In the genomic region with DNA sequence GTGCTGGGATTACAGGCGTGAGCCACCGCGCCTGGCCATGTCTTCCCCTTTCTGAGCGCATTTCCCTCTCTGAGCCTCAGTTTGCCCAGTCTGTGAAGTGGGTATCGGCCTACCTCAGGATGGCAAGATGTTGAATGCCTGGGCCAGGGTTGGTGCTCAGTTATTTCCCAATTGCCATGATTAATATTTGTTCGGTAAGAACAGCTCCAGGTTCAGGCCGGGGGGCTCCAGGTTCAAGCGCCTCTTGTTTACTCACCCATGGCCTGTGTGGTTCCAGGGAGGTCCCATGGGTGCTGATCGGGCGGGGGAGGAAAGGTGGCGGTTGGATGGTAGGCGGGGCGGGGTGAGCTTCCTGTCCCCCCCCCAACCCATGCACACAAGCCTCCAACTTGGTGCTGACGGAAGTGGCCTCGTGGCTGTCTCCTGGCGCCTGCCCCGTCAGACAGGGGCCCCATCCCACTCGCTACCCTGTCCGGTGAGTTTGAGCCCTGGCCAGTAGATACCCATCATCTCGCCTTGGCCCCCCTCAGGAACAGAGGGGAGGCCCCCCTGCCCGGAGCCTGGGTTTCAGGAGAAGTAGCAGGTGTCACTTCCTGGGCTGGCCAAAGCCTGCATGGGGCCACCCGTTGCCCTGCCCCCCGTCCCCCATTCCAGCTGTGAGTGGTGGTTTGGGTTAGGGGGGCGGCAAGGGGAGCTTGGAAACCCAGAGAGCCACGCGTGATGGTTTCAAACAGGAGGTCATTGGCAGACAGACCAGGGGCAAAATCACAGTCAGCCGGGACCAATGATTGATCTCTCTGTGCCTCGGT, we compare ENCODE assay signal across 9 cellular contexts. TPM values are rescaled to one million over a fixed set of nuclear protein-coding genes. Genes with fewer than 3 reads are reported as not detected.
DNase-seq lines count a peak whose midpoint lies in the region; ATAC-seq, FAIRE-seq and TF ChIP-seq lines count a peak whose summit lies in the region.
"Had no signal": no experiment of that assay in that cellular context is flagged by ENCODE, and none has a peak within 500 bp of the region (broad histone marks: within the 10 kb centered on the region; RNA-seq: fewer than 3 reads in every experiment).

A gene with protein sequence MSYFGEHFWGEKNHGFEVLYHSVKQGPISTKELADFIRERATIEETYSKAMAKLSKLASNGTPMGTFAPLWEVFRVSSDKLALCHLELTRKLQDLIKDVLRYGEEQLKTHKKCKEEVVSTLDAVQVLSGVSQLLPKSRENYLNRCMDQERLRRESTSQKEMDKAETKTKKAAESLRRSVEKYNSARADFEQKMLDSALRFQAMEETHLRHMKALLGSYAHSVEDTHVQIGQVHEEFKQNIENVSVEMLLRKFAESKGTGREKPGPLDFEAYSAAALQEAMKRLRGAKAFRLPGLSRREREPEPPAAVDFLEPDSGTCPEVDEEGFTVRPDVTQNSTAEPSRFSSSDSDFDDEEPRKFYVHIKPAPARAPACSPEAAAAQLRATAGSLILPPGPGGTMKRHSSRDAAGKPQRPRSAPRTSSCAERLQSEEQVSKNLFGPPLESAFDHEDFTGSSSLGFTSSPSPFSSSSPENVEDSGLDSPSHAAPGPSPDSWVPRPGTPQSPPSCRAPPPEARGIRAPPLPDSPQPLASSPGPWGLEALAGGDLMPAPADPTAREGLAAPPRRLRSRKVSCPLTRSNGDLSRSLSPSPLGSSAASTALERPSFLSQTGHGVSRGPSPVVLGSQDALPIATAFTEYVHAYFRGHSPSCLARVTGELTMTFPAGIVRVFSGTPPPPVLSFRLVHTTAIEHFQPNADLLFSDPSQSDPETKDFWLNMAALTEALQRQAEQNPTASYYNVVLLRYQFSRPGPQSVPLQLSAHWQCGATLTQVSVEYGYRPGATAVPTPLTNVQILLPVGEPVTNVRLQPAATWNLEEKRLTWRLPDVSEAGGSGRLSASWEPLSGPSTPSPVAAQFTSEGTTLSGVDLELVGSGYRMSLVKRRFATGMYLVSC (plus strand): TSS at position 375 of the 809 bp plus-strand sequence. CDS start 3,688 bp downstream, outside the sequence.

- ATAC-seq in HG03342 (IDR thresholded peaks at IDR 0.05; ENCODE audit: unreplicated experiment) = peak; percentile 33
- no peak for ATAC-seq in HG02981 (IDR thresholded peaks at IDR 0.05; ENCODE audit: unreplicated experiment)

- H3K4me3 ChIP-seq in colonic mucosa = peak within 1 kb of the TSS; percentile 18
- H3K4me3 ChIP-seq in small intestine (ENCODE audit: low read depth in 1 of 2, low read length in 2 of 2) = peak within 1 kb of the TSS; percentile 20 to 34

- no peak for FAIRE-seq in small intestine (lab: Jason Lieb, UNC)

- DNase-seq in GM10266 (ENCODE audit: extremely low spot score) (peak; percentile 79), colonic mucosa (peak; percentile 58), small intestine (peak; percentile 58), NCI-H1092 treated with DMSO at 0.1 percent for 48 hours (lab: John Stamatoyannopoulos, UW) (no peak), NCI-H1694 (lab: John Stamatoyannopoulos, UW) (no peak)
- DNase-seq in activated CD4-positive, CD25-positive, alpha-beta regulatory T cell treated with anti-CD3 and anti-CD28 coated beads, Interleukin-2, amount 50 U/mL, for 72 hours = peak; percentile 81

- WGBS in small intestine, 3 donors = 40 to 47% (median 41%) methylated on average over 26 to 28 of the region's 28 CpGs

- no peaks in the 10 kb centered on the region for H3K9me3 ChIP-seq in colonic mucosa
- no peaks in the 10 kb centered on the region for H3K9me3 ChIP-seq in small intestine (ENCODE audit: control insufficient read depth, low read depth)

- H3K36me3 ChIP-seq in colonic mucosa (no peaks in the 10 kb centered on the region), small intestine (ENCODE audit: control insufficient read depth in 2 of 2, insufficient read depth in 2 of 2, low read length in 2 of 2) (no peaks in the 10 kb centered on the region)

- peak within 1 kb of the TSS; percentile 12 to 16 for H3K9ac ChIP-seq in colonic mucosa (ENCODE audit: low read depth in 2 of 2, low read length in 2 of 2)

- H3K27me3 ChIP-seq in colonic mucosa (no peaks in the 10 kb centered on the region), small intestine (ENCODE audit: control insufficient read depth in 2 of 2, insufficient read depth in 2 of 2, low read length in 2 of 2) (no peaks in the 10 kb centered on the region)

- intact Hi-C loops in colonic mucosa (cut with DNase I) = no loop called here

- TF ChIP-seq CTCF in GM10266 (IDR thresholded peaks at IDR 0.05; ENCODE audit: control insufficient read depth, insufficient read depth, low read depth, missing control alignments) (no peak), colonic mucosa (IDR thresholded peaks at IDR 0.05) (no peak)

- H3K27ac ChIP-seq in colonic mucosa (peak within 1 kb of the TSS; percentile 44), small intestine (ENCODE audit: low read depth in 1 of 2, low read length in 1 of 2) (peak within 1 kb of the TSS; percentile 9 to 81)
- H3K27ac ChIP-seq: epithelial cell of prostate had no signal

- H3K4me1 ChIP-seq in colonic mucosa (no peaks in the 10 kb centered on the region), small intestine (ENCODE audit: control insufficient read depth in 2 of 2, insufficient read depth in 1 of 2, low read depth in 1 of 2, low read length in 1 of 2) (no peaks in the 10 kb centered on the region)

RNA-seq across cellular contexts. Expression of the gene that starts here (rescaled TPM):
- total RNA-seq in colonic mucosa = 1 to 10 TPM; 3.9 to 9.2 TPM
- 1 to 10 TPM; 1.4 to 3.1 (median 2.4) TPM for polyA plus RNA-seq in small intestine

Comparison
In these comparisons a context has a peak if more than half of its experiments do, and no peak if none do; other contexts are left out.
1. DNase-seq: peak in GM10266 (single experiment), activated CD4-positive, CD25-positive, alpha-beta regulatory T cell treated with anti-CD3 and anti-CD28 coated beads, Interleukin-2, amount 50 U/mL, for 72 hours (single experiment), colonic mucosa (single experiment) and small intestine (single experiment); none in NCI-H1092 treated with DMSO at 0.1 percent for 48 hours (single experiment) and NCI-H1694 (single experiment).